10 cellular contexts compared by ENCODE assay signal in the genomic region with DNA sequence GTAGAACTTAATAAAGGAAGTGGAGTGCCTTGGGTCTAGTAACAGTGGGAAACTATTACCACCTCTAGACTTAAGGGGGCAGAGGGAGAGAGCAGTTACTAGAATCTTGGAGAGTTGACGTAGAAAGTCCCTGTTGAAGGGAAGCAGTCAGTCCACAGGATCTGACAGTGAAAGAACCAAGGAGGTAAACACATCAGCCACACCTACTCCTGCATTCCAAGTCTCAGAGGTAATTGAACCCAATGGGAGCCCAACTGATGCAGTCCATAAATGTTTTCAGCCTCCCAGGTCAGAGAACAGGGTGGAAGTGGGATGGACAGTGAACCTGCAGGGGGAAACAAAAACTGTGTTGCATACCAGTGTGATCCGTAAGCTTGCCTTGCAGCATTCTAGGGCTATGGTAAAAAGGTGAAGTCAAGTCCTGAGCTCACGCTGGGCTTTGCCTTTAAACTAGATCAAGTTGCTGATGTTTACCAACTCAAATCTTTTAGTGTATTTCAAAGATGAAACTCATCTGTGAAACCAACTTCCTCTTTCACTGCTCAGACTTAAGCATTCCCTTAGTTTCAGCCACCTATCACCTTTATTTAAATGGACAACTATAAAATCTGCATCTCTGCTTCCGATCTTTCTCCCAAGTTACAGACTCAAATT. TPM values are rescaled to one million over a fixed set of nuclear protein-coding genes. Genes with fewer than 3 reads are reported as not detected.
A peak's percentile ranks its signal among the peaks of the same experiment; 100 is the strongest.
DNase-seq lines count a peak whose midpoint lies in the region; ATAC-seq and TF ChIP-seq lines count a peak whose summit lies in the region.
"Had no signal": no experiment of that assay in that cellular context is flagged by ENCODE, and none has a peak within 500 bp of the region (broad histone marks: within the 10 kb centered on the region; RNA-seq: fewer than 3 reads in every experiment).

No MANE protein-coding gene starts in this region.

- H3K27ac ChIP-seq in PC-9, result 0 out of 2 replicates have a peak overlapping the region, but pooled peaks have one; percentile 24
- H3K27ac ChIP-seq: VCaP had no signal

- no peak overlapping the region for H3K4me3 ChIP-seq in PC-9

- H3K36me3 Mint-ChIP-seq in stimulated activated naive B cell treated with anti-CD40 and anti-IgM and Interleukin-4, amounts not matched to agents 10 μg/mL and 1 μg/mL and 100 μg/mL, for 72 hours, result no peaks in the 10 kb centered on the region

- TF ChIP-seq CTCF in GM20000 (IDR thresholded peaks at IDR 0.05; ENCODE audit: extremely low read depth, missing control alignments) (no peak), PC-9 (conservative IDR thresholded peaks at IDR 0.05) (no peak)

- peak; percentile 66 to 76 for ATAC-seq in stimulated activated naive B cell treated with anti-CD40 and anti-IgM and Interleukin-4, amounts not matched to agents 10 μg/mL and 1 μg/mL and 100 μg/mL, for 72 hours (replicated peaks)
- no peak for ATAC-seq in GM21619 (IDR thresholded peaks at IDR 0.05; ENCODE audit: unreplicated experiment)

- H4K20me1 ChIP-seq in PC-9 (ENCODE audit: insufficient read depth), result no peaks in the 10 kb centered on the region

- H2AFZ ChIP-seq in PC-9, result no peak overlapping the region

- BruUV-seq in PC-9 (replicated peaks; lab: Mats Ljungman, UMichigan), result no TSS peak

- no peaks in the 10 kb centered on the region for H3K36me3 ChIP-seq in PC-9 (ENCODE audit: low read depth)

- POLR2A ChIA-PET in PC-9 (lab: Charles Lee; ENCODE audit: unreplicated experiment), result no interaction called here

- H3K4me3 Mint-ChIP-seq in stimulated activated naive B cell treated with anti-CD40 and anti-IgM and Interleukin-4, amounts not matched to agents 10 μg/mL and 1 μg/mL and 100 μg/mL, for 72 hours, result no peak overlapping the region

- no peaks in the 10 kb centered on the region for H3K27me3 ChIP-seq in PC-9 (ENCODE audit: insufficient read depth, low read depth)

- H3K9me2 ChIP-seq in PC-9 (ENCODE audit: insufficient read depth), result no peaks in the 10 kb centered on the region

- peaks cover 15% of the 10 kb centered on the region for H3K4me1 ChIP-seq in PC-9 (replicated peaks; ENCODE audit: insufficient read depth)

- H3F3A ChIP-seq in PC-9 (ENCODE audit: insufficient read depth, low read depth), result no peaks in the 10 kb centered on the region

- H3K79me2 ChIP-seq in PC-9 (ENCODE audit: low read depth), result no peaks in the 10 kb centered on the region

- CTCF ChIA-PET in PC-9 (lab: Charles Lee), result no interaction called here

- no peaks in the 10 kb centered on the region for H3K9me3 Mint-ChIP-seq in stimulated activated naive B cell treated with anti-CD40 and anti-IgM and Interleukin-4, amounts not matched to agents 10 μg/mL and 1 μg/mL and 100 μg/mL, for 72 hours

- no peaks in the 10 kb centered on the region; the same call in 1 of the 2 replicates for H3K9me3 ChIP-seq in PC-9 (ENCODE audit: insufficient read depth, low read depth)

- H3K27me3 Mint-ChIP-seq in stimulated activated naive B cell treated with anti-CD40 and anti-IgM and Interleukin-4, amounts not matched to agents 10 μg/mL and 1 μg/mL and 100 μg/mL, for 72 hours, result no peaks in the 10 kb centered on the region

- H3K4me1 Mint-ChIP-seq in stimulated activated naive B cell treated with anti-CD40 and anti-IgM and Interleukin-4, amounts not matched to agents 10 μg/mL and 1 μg/mL and 100 μg/mL, for 72 hours, result peaks cover 14 to 16% of the 10 kb centered on the region in 2 donors

- intact Hi-C loops in PC-9 (cut with micrococcal nuclease; ENCODE audit: unreplicated experiment), result loop anchor here (5.0 kb wide), 1 partner anchor 39 kb away; no protein-coding TSS in a partner anchor

- DNase-seq in GM20000 (ENCODE audit: low spot score) (peak; percentile 7), PC-9 (peak; percentile 36 to 60), iPS DF 19.7 (ENCODE audit: low read depth, low spot score) (peak; percentile 33), HuH-7 (ENCODE audit: low spot score) (no peak)
- no peak for DNase-seq in stimulated activated naive B cell treated with anti-CD40 and anti-IgM and Interleukin-4, amounts not matched to agents 10 μg/mL and 1 μg/mL and 100 μg/mL, for 72 hours
- no peak for DNase-seq in activated effector memory CD4-positive, alpha-beta T cell treated with Interleukin-2 at 50 U/mL for 16 hours
- no peak for DNase-seq in activated effector memory CD4-positive, alpha-beta T cell treated with anti-CD3 and anti-CD28 coated beads, Interleukin-2, amount 50 U/mL, for 16 hours
- DNase-seq: NCI-H510A treated with DMSO at 0.1 percent for 48 hours had no signal

- no peak overlapping the region for H3K27ac Mint-ChIP-seq in stimulated activated naive B cell treated with anti-CD40 and anti-IgM and Interleukin-4, amounts not matched to agents 10 μg/mL and 1 μg/mL and 100 μg/mL, for 72 hours

- peak overlapping the region; percentile 13; the same call in 1 of the 2 replicates for H3K4me2 ChIP-seq in PC-9

RNA-seq across cellular contexts. Expression of gene SLC16A12, which starts 57.2 kb away (rescaled TPM):
- 0.65 and 0.74 TPM in 2 replicates for total RNA-seq in PC-9 (2021)

Comparison
In these comparisons a context has a peak if more than half of its experiments do, and no peak if none do; other contexts are left out.
1. DNase-seq: peak in GM20000 (single experiment), PC-9 (2 of 2) and iPS DF 19.7 (single experiment); none in stimulated activated naive B cell treated with anti-CD40 and anti-IgM and Interleukin-4, amounts not matched to agents 10 μg/mL and 1 μg/mL and 100 μg/mL, for 72 hours (single experiment), activated effector memory CD4-positive, alpha-beta T cell treated with Interleukin-2 at 50 U/mL for 16 hours (single experiment), HuH-7 (single experiment) and activated effector memory CD4-positive, alpha-beta T cell treated with anti-CD3 and anti-CD28 coated beads, Interleukin-2, amount 50 U/mL, for 16 hours (single experiment).